Comparison of ENCODE assay signal across 12 cellular contexts in the genomic region with DNA sequence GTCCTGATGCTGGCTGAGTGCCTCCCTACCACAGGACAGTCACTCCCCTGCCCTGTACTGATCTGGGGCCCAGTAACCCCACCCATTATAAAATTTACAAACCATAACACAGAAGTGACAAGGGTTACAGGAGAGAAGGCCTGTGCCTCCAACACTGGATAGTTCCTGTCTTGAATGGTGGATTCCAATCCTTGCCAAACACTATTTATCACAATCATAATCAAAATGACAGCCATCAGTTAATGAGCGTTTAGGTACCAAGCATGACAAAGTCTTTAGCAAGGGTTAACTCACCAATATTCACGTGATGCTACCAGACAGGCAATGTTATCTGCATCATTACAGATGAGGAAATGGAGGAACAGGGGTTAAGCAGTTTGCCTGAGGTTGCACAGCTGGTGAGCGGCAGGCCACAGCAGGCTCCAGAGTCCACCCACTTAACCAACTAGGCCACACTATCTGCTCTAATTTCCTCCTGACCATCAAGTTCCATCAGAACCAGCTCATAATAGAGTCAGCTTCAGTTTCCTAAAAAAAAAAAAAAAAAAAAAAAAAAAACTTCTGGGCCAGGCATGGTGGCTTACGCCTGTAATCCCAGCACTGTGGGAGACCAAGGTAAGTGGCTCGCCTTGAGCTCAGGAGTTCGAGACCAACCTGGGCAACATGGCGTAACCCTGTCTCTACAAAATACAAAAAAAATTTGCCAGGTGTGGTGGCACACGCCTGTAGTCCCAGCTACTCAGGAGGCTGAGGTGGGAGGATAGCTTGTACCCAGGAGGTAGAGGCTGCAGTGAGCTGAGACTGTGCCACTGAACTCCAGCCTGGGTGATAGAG. TPM values are rescaled to one million over a fixed set of nuclear protein-coding genes. Genes with fewer than 3 reads are reported as not detected.
DNase-seq lines count a peak whose midpoint lies in the region; ATAC-seq, FAIRE-seq and TF ChIP-seq lines count a peak whose summit lies in the region.
"Had no signal": no experiment of that assay in that cellular context is flagged by ENCODE, and none has a peak within 500 bp of the region (broad histone marks: within the 10 kb centered on the region; RNA-seq: fewer than 3 reads in every experiment).

No MANE protein-coding gene starts in this region.

- peak; percentile 48 for DNase-seq in GM23248
- DNase-seq in GM12878 (ENCODE audit: low read depth, low spot score) = no peak
- no peak for DNase-seq in kidney
- DNase-seq in spleen = no peak
- DNase-seq in SKM-1 treated with dmso at 0.1 percent for 144 hours (lab: John Stamatoyannopoulos, UW; ENCODE audit: unreplicated experiment) = no peak
- no peak for DNase-seq in OCI-M2 (lab: John Stamatoyannopoulos, UW; ENCODE audit: unreplicated experiment)
- DNase-seq in testis = no peak
- DNase-seq: activated T-cell treated with anti-CD3 and anti-CD28 coated beads, Interleukin-2, amount 50 U/mL, for 1 hour; CD4-positive, alpha-beta memory T cell; cerebellar nuclear complex; NCI-H510A treated with DMSO at 0.1 percent for 48 hours had no signal

- ATAC-seq in GM12878 (peak; percentile 49), GM18511 (IDR thresholded peaks at IDR 0.05; ENCODE audit: unreplicated experiment) (no peak)

- no peak for TF ChIP-seq EP300 in GM12878 (IDR thresholded peaks at IDR 0.05; ENCODE audit: borderline replicate concordance in 1 of 2, control insufficient read depth in 1 of 2, low read depth in 2 of 2, low read length in 2 of 2)

- TF ChIP-seq POLR2A in GM12878 (IDR thresholded peaks at IDR 0.05; ENCODE audit: low read depth, low read length) = no peak
- no peak for TF ChIP-seq POLR2A in spleen (IDR thresholded peaks at IDR 0.05)
- no peak for TF ChIP-seq POLR2A in testis (IDR thresholded peaks at IDR 0.05)

- CTCF ChIA-PET in GM12878 (lab: Yijun Ruan, JAX) = interaction anchor here (0.6 to 16.6 kb wide), 9 partner anchors 9 to 549 kb away, joined by 3 to 348 read pairs (median 4); no protein-coding TSS in a partner anchor

- peaks cover 46% of the 10 kb centered on the region for H3F3A ChIP-seq in GM23248 (ENCODE audit: insufficient read depth)

- FAIRE-seq in GM12878 (lab: Jason Lieb, UNC) (no peak), kidney (lab: Jason Lieb, UNC) (no peak)

- H2AFZ ChIP-seq in GM23248 = no peak overlapping the region
- H2AFZ ChIP-seq in GM12878 (ENCODE audit: control insufficient read depth, low read depth, low read length) = no peak overlapping the region

- RAD21 ChIA-PET in GM12878 (lab: Charles Lee; ENCODE audit: unreplicated experiment) = interaction anchor here (0.6 to 5.2 kb wide), 8 partner anchors 9 to 1621 kb away, joined by 3 to 21 read pairs (median 4); no protein-coding TSS in a partner anchor

- peaks cover 90% of the 10 kb centered on the region for H3K79me2 ChIP-seq in GM23248 (ENCODE audit: insufficient read depth)
- peaks cover 98% of the 10 kb centered on the region for H3K79me2 ChIP-seq in GM12878 (ENCODE audit: control insufficient read depth, insufficient read depth, low read length)

- no peaks in the 10 kb centered on the region for H3K27me3 ChIP-seq in GM23248 (replicated peaks; ENCODE audit: insufficient read depth)
- H3K27me3 ChIP-seq in GM12878 (replicated peaks in 1 of 2; ENCODE audit: control insufficient read depth in 2 of 2, insufficient read depth in 2 of 2, low read length in 1 of 2) = no peaks in the 10 kb centered on the region
- H3K27me3 ChIP-seq in spleen (replicated peaks in 1 of 7) = no peaks in the 10 kb centered on the region
- H3K27me3 ChIP-seq in testis = no peaks in the 10 kb centered on the region

- WGBS in GM23248 (ENCODE audit: low coverage in 1 of 2, low lambda C conversion rate in 2 of 2, missing lambda C conversion rate in 2 of 2), 2 experiments = 73 to 75% methylated on average over 8 of the region's 8 CpGs
- 78% methylated on average over 8 of the region's 8 CpGs for WGBS in GM12878 (ENCODE audit: insufficient coverage, insufficient replicate concordance, low lambda C conversion rate, missing lambda C conversion rate)
- WGBS in spleen, 5 donors = 68 to 76% (median 69%) methylated on average over 8 of the region's 8 CpGs
- WGBS in testis, 2 donors = 88 to 90% methylated on average over 8 of the region's 8 CpGs

- H3K9me3 ChIP-seq in GM23248 (ENCODE audit: low read depth) (no peaks in the 10 kb centered on the region), GM12878 (replicated peaks; ENCODE audit: control insufficient read depth, insufficient read depth, low read length) (no peaks in the 10 kb centered on the region; the same call in 2 of the 3 replicates), kidney (ENCODE audit: control insufficient read depth in 1 of 2, low read length in 2 of 2) (no peaks in the 10 kb centered on the region), spleen (no peaks in the 10 kb centered on the region), testis (no peaks in the 10 kb centered on the region)

- in situ Hi-C loops in GM23248 (cut with MboI) (no loop called here), GM12878 (cut with MboI) (no loop called here)

- intact Hi-C loops in GM12878 (cut with micrococcal nuclease; ENCODE audit: unreplicated experiment) = no loop called here
- intact Hi-C loops in kidney (cut with DNase I) = no loop called here
- intact Hi-C loops in spleen (cut with DNase I; ENCODE audit: low total_unique reads) = no loop called here
- intact Hi-C loops in testis (cut with DNase I; ENCODE audit: low total_unique reads) = no loop called here

- H3K27ac ChIP-seq in GM23248 = peak overlapping the region; percentile 53
- no peak overlapping the region for H3K27ac ChIP-seq in GM12878 (ENCODE audit: control insufficient read depth, insufficient read depth)
- H3K27ac ChIP-seq in kidney (ENCODE audit: low read depth in 2 of 2, low read length in 2 of 2) = peak overlapping the region; percentile 24 to 41
- H3K27ac ChIP-seq in spleen = peak overlapping the region in 7 of 8 donors; percentile 66 to 88 (median 77)
- H3K27ac ChIP-seq in testis = no peak overlapping the region

- H3K9ac ChIP-seq in GM23248 (no peak overlapping the region), GM12878 (ENCODE audit: control insufficient read depth, insufficient read depth, low read length) (no peak overlapping the region), kidney (ENCODE audit: low read length in 2 of 2) (no peak overlapping the region)

- H3K4me1 ChIP-seq in GM23248 (ENCODE audit: insufficient read depth) (peaks cover 63% of the 10 kb centered on the region), GM12878 (ENCODE audit: control insufficient read depth, insufficient read depth, low read length) (peaks cover 30% of the 10 kb centered on the region), kidney (ENCODE audit: control insufficient read depth in 1 of 2, insufficient read depth in 1 of 2, low read depth in 1 of 2, low read length in 2 of 2) (peaks cover 8 to 14% of the 10 kb centered on the region in 2 donors), spleen (peaks cover 16 to 95% (median 73%) of the 10 kb centered on the region in 6 donors), testis (no peaks in the 10 kb centered on the region)

- no peaks in the 10 kb centered on the region for H4K20me1 ChIP-seq in GM23248 (ENCODE audit: insufficient read depth)
- H4K20me1 ChIP-seq in GM12878 (ENCODE audit: control insufficient read depth, insufficient read depth) = peaks cover 16% of the 10 kb centered on the region

- SMC1A ChIA-PET in GM12878 (lab: Charles Lee; ENCODE audit: uncharacterized antibody, unreplicated experiment) = interaction anchor here (0.9 to 14.9 kb wide), 5 partner anchors 11 to 99 kb away, joined by 3 to 313 read pairs (median 11); no protein-coding TSS in a partner anchor

- no peak overlapping the region for H3K4me3 ChIP-seq in GM23248
- no peak overlapping the region for H3K4me3 ChIP-seq in GM12878
- no peak overlapping the region for H3K4me3 ChIP-seq in kidney (ENCODE audit: low read length in 2 of 2)
- H3K4me3 ChIP-seq in spleen = no peak overlapping the region
- no peak overlapping the region for H3K4me3 ChIP-seq in testis

- H3K36me3 ChIP-seq in GM23248 (ENCODE audit: low read depth) = no peaks in the 10 kb centered on the region
- peaks cover 4 to 14% of the 10 kb centered on the region in 2 experiments for H3K36me3 ChIP-seq in GM12878 (ENCODE audit: control insufficient read depth in 2 of 2, insufficient read depth in 2 of 2, low read length in 1 of 2)
- H3K36me3 ChIP-seq in kidney (ENCODE audit: control insufficient read depth in 1 of 2, insufficient read depth in 2 of 2, low read length in 2 of 2) = no peaks in the 10 kb centered on the region
- peaks cover 0 to 2% (median 0%) of the 10 kb centered on the region in 6 donors for H3K36me3 ChIP-seq in spleen
- no peaks in the 10 kb centered on the region for H3K36me3 ChIP-seq in testis (ENCODE audit: low read depth, missing control alignments)

- H3K9me2 ChIP-seq in GM23248 (ENCODE audit: insufficient read depth) = no peaks in the 10 kb centered on the region

- BruUV-seq in GM12878 (replicated peaks; lab: Mats Ljungman, UMichigan) = no TSS peak

- POLR2A ChIA-PET in GM12878 (lab: Charles Lee) = interaction anchor here (0.6 to 3.1 kb wide), 4 partner anchors 12 to 725 kb away, joined by 4 to 14 read pairs (median 6); no protein-coding TSS in a partner anchor

- TF ChIP-seq RAD21 in GM12878 (IDR thresholded peaks at IDR 0.05; ENCODE audit: insufficient read depth, low read depth, low read length) = no peak

- H3K4me2 ChIP-seq in GM23248 (ENCODE audit: unreplicated experiment) (peak overlapping the region; percentile 24), GM12878 (ENCODE audit: control insufficient read depth, insufficient read depth) (no peak overlapping the region)

- TF ChIP-seq CTCF in GM12878 (IDR thresholded peaks at IDR 0.05 in 2 of 3, conservative IDR thresholded peaks at IDR 0.05 in 1 of 3; ENCODE audit: control insufficient read depth in 2 of 3, extremely low read depth in 1 of 3, insufficient read depth in 1 of 3, low read depth in 3 of 3, low read length in 3 of 3) = no peak
- TF ChIP-seq CTCF in kidney (IDR thresholded peaks at IDR 0.05; ENCODE audit: borderline replicate concordance, extremely low read depth, insufficient read depth) = no peak
- TF ChIP-seq CTCF in spleen (IDR thresholded peaks at IDR 0.05 in 8 of 11, conservative IDR thresholded peaks at IDR 0.05 in 3 of 11) = no peak
- TF ChIP-seq CTCF in testis (IDR thresholded peaks at IDR 0.05) = no peak

RNA-seq across cellular contexts. Expression of a gene that starts 14.2 kb away (rescaled TPM):
- 16.3 and 32.0 TPM in 2 replicates for total RNA-seq in GM23248 (2014; rRNA removed; shearing (Covaris generic))
- 143 and 147 TPM in 2 replicates for polyA plus RNA-seq in GM23248 (2016; fragmentation: Nextera tagmentation; extraction: Ambion mirVana)
- 93.6 and 94.6 TPM in 2 replicates for total RNA-seq in GM12878 (2013; cell fraction: nucleolus; rRNA removed)
- 86.5 and 95.7 TPM in 2 replicates for total RNA-seq in GM12878 (2014; rRNA removed)
- 204 and 212 TPM in 2 replicates for total RNA-seq in GM12878 (2014; rRNA removed; fragmentation: Illumina TruSeq; extraction: Trizol)
- total RNA-seq in GM12878 (2021) = 527 and 530 TPM in 2 replicates
- 553 TPM for polyA plus RNA-seq in GM12878 (2011; ENCODE audit: low read depth)
- 133 and 220 TPM in 2 replicates for polyA plus RNA-seq in GM12878 (2011; rRNA removed)
- 344 and 508 TPM in 2 replicates for polyA plus RNA-seq in GM12878 (2011; cell fraction: cytosol; rRNA removed)
- 200 and 240 TPM in 2 replicates for polyA plus RNA-seq in GM12878 (2011; cell fraction: nucleus; rRNA removed)
- 602 and 737 TPM in 2 replicates for polyA plus RNA-seq in GM12878 (2012)
- 688 and 698 TPM in 2 replicates for polyA plus RNA-seq in GM12878 (2014; fragmentation: Illumina TruSeq; extraction: Trizol)
- polyA plus RNA-seq in GM12878 (2014; fragmentation: Nextera tagmentation; extraction: Ambion mirVana) = 100 to 1,000 TPM; 133 to 338 TPM
- polyA plus RNA-seq in GM12878 (2014; rRNA removed) = 280 and 305 TPM in 2 replicates
- polyA plus RNA-seq in GM12878 (2016; fragmentation: Nextera tagmentation; extraction: Ambion mirVana) = 100 to 1,000 TPM; 689 to 714 TPM
- polyA minus RNA-seq in GM12878 (2011; rRNA and poly(A)+ RNA removed) = 275 and 304 TPM in 2 replicates
- polyA minus RNA-seq in GM12878 (2011; cell fraction: cytosol; rRNA and poly(A)+ RNA removed) = 146 and 173 TPM in 2 replicates
- polyA minus RNA-seq in GM12878 (2011; cell fraction: nucleus; rRNA and poly(A)+ RNA removed) = 58.8 and 86.6 TPM in 2 replicates
- 148 TPM for total RNA-seq in kidney
- polyA plus RNA-seq in kidney (ENCODE audit: insufficient read depth, low read depth, low replicate concordance) = 72.9 TPM
- 100 to 1,000 TPM; 101 to 225 (median 176) TPM for total RNA-seq in spleen
- 100 to 1,000 TPM; 159 to 184 (median 160) TPM for polyA plus RNA-seq in spleen
- total RNA-seq in testis = 10 to 100 TPM; 14.9 to 23.5 TPM
- polyA plus RNA-seq in testis (ENCODE audit: insufficient read depth, low read depth, low replicate concordance) = 64.3 TPM

Comparison
In these comparisons a context has a peak if more than half of its experiments do, and no peak if none do; other contexts are left out.
1. H3K27ac ChIP-seq: peak in GM23248 (single experiment), kidney (2 of 2) and spleen (7 of 8); none in GM12878 (single experiment) and testis (0 of 2).